ENCODE assay signal across 9 cellular contexts in genomic region chr4:182971702-182972101, GRCh38.
"Had no signal": no experiment of that assay in that cellular context is flagged by ENCODE, and none has a peak within 500 bp of the region (broad histone marks: within the 10 kb centered on the region; RNA-seq: fewer than 3 reads in every experiment).

No MANE protein-coding gene starts in this region.

- H2AFZ ChIP-seq: GM23248 had no signal

- H3K4me2 ChIP-seq: KMS-11 had no signal

- H3K27ac ChIP-seq: GM23248, KMS-11 had no signal

- H3K4me1 ChIP-seq: HAP-1 had no signal

- ATAC-seq: HCT116 had no signal

- DNase-seq: GM23248, GOT3, H7, HFFc6, IMR-90, KBM-7 had no signal

- H3K9me3 ChIP-seq: HAP-1 had no signal

- H3K9ac ChIP-seq: GM23248, KMS-11 had no signal

- H3K36me3 ChIP-seq: HAP-1 had no signal

- H3K4me3 ChIP-seq: GM23248, HAP-1 had no signal
